Comparison of ENCODE assay signal across 8 cellular contexts in genomic region chr4:169410839-169411770, GRCh38.
DNase-seq lines count a peak whose midpoint lies in the region; ATAC-seq and TF ChIP-seq lines count a peak whose summit lies in the region.

No MANE protein-coding gene starts in this region.

- H3K4me3 ChIP-seq in cardiac muscle cell (no peak overlapping the region), left ventricle myocardium inferior (no peak overlapping the region)

- H3K27me3 ChIP-seq in cardiac muscle cell (no peaks in the 10 kb centered on the region), left ventricle myocardium inferior (ENCODE audit: low read depth) (no peaks in the 10 kb centered on the region)

- ATAC-seq in HG02623 (IDR thresholded peaks at IDR 0.05; ENCODE audit: unreplicated experiment), result peak; percentile 99

- H3K36me3 Mint-ChIP-seq in stimulated activated naive CD8-positive, alpha-beta T cell treated with anti-CD3 and anti-CD28 coated beads, Interleukin-15, Interleukin-2, amounts not matched to agents 100 ng/mL and 50 ng/mL, for 24 hours (ENCODE audit: low read depth), result no peaks in the 10 kb centered on the region

- H3K27me3 Mint-ChIP-seq in stimulated activated naive CD8-positive, alpha-beta T cell treated with anti-CD3 and anti-CD28 coated beads, Interleukin-15, Interleukin-2, amounts not matched to agents 100 ng/mL and 50 ng/mL, for 24 hours, result no peaks in the 10 kb centered on the region

- no peaks in the 10 kb centered on the region for H3K36me3 ChIP-seq in cardiac muscle cell
- no peaks in the 10 kb centered on the region for H3K36me3 ChIP-seq in left ventricle myocardium inferior

- peak overlapping the region; percentile 43 for H3K4me3 Mint-ChIP-seq in stimulated activated naive CD8-positive, alpha-beta T cell treated with anti-CD3 and anti-CD28 coated beads, Interleukin-15, Interleukin-2, amounts not matched to agents 100 ng/mL and 50 ng/mL, for 24 hours

- intact Hi-C loops in left ventricle myocardium inferior (cut with micrococcal nuclease), result no loop called here

- H3K9me3 ChIP-seq in cardiac muscle cell (ENCODE audit: low read depth), result no peaks in the 10 kb centered on the region
- no peaks in the 10 kb centered on the region for H3K9me3 ChIP-seq in left ventricle myocardium inferior (replicated peaks)

- TF ChIP-seq CTCF in cardiac muscle cell (IDR thresholded peaks at IDR 0.05; ENCODE audit: low read depth, low read length) (no peak), left ventricle myocardium inferior (IDR thresholded peaks at IDR 0.05; ENCODE audit: borderline replicate concordance) (no peak)

- H3K4me1 Mint-ChIP-seq in stimulated activated naive CD8-positive, alpha-beta T cell treated with anti-CD3 and anti-CD28 coated beads, Interleukin-15, Interleukin-2, amounts not matched to agents 100 ng/mL and 50 ng/mL, for 24 hours (ENCODE audit: low read depth), result peaks cover 34% of the 10 kb centered on the region

- H3K4me1 ChIP-seq in cardiac muscle cell (ENCODE audit: low read depth) (peaks cover 24% of the 10 kb centered on the region), left ventricle myocardium inferior (peaks cover 12% of the 10 kb centered on the region)

- H3K27ac ChIP-seq in cardiac muscle cell, result no peak overlapping the region
- H3K27ac ChIP-seq in left ventricle myocardium inferior (replicated peaks), result no peak overlapping the region

- DNase-seq in cardiac muscle cell (ENCODE audit: low read depth in 1 of 2, low spot score in 1 of 2) (peak; percentile 36 to 54), left ventricle myocardium inferior (no peak), NCI-H226 (peak; percentile 6), activated T-helper 1 cell treated with Interleukin-2 at 50 U/mL for 16 hours (ENCODE audit: low read depth) (peak; percentile 24), iPS-NIHi7 (ENCODE audit: extremely low spot score) (peak; percentile 19), NCI-H2171 treated with DMSO at 0.1 percent for 48 hours (lab: John Stamatoyannopoulos, UW) (no peak)

- H3K27ac Mint-ChIP-seq in stimulated activated naive CD8-positive, alpha-beta T cell treated with anti-CD3 and anti-CD28 coated beads, Interleukin-15, Interleukin-2, amounts not matched to agents 100 ng/mL and 50 ng/mL, for 24 hours, result peak overlapping the region; percentile 86

- H3K9me3 Mint-ChIP-seq in stimulated activated naive CD8-positive, alpha-beta T cell treated with anti-CD3 and anti-CD28 coated beads, Interleukin-15, Interleukin-2, amounts not matched to agents 100 ng/mL and 50 ng/mL, for 24 hours, result no peaks in the 10 kb centered on the region

Comparison
In these comparisons a context has a peak if more than half of its experiments do, and no peak if none do; other contexts are left out.
1. DNase-seq: peak in cardiac muscle cell (2 of 2), NCI-H226 (single experiment), activated T-helper 1 cell treated with Interleukin-2 at 50 U/mL for 16 hours (single experiment) and iPS-NIHi7 (single experiment); none in left ventricle myocardium inferior (single experiment) and NCI-H2171 treated with DMSO at 0.1 percent for 48 hours (single experiment).